In genomic region chr6:162706236-162706635, GRCh38 we compare ENCODE assay signal across 13 cellular contexts. TPM values are rescaled to one million over a fixed set of nuclear protein-coding genes. Genes with fewer than 3 reads are reported as not detected.
DNase-seq lines count a peak whose midpoint lies in the region; ATAC-seq and TF ChIP-seq lines count a peak whose summit lies in the region.
"Had no signal": no experiment of that assay in that cellular context is flagged by ENCODE, and none has a peak within 500 bp of the region (broad histone marks: within the 10 kb centered on the region; RNA-seq: fewer than 3 reads in every experiment).

No MANE protein-coding gene starts in this region.

- peaks cover 4 to 29% (median 19%) of the 10 kb centered on the region in 12 donors for H3K4me1 ChIP-seq in heart left ventricle

- no peaks in the 10 kb centered on the region for H3K36me3 ChIP-seq in heart left ventricle

- no peaks in the 10 kb centered on the region for H3K27me3 ChIP-seq in heart left ventricle

- no peak for TF ChIP-seq CTCF in heart left ventricle (IDR thresholded peaks at IDR 0.05)
- no peak for TF ChIP-seq CTCF in omental fat pad (IDR thresholded peaks at IDR 0.05)

- peak overlapping the region; percentile 62 to 86 (median 76) for H3K27ac ChIP-seq in heart left ventricle
- H3K27ac ChIP-seq: VCaP had no signal

- intact Hi-C loops in heart left ventricle (cut with DNase I), result loop anchor here in 2 of 10 donors (2.0 to 5.0 kb wide), 2 partner anchors 21 to 34 kb away; partner anchors contain the start of genes PACRG (in 1 of the 2) and PRKN (in 1 of the 2)

- H3K4me3 ChIP-seq in heart left ventricle, result peak overlapping the region in 10 of 12 donors; percentile 2 to 43 (median 20)
- H3K4me3 ChIP-seq: skin epidermis had no signal

- TF ChIP-seq POLR2A in heart left ventricle (IDR thresholded peaks at IDR 0.05), result no peak

- 9 to 17% (median 15%) methylated on average over 6 of the region's 6 CpGs for WGBS in heart left ventricle, 4 donors

- DNase-seq in C1 segment of cervical spinal cord (lab: John Stamatoyannopoulos, UW) (peak in 10 of 14 donors; percentile 6 to 60 (median 25)), heart left ventricle (peak; percentile 73 to 90 (median 82)), omental fat pad (ENCODE audit: low spot score) (no peak)
- no peak for DNase-seq in stimulated activated CD4-positive, alpha-beta T cell treated with anti-CD3 and anti-CD28 coated beads, Interleukin-4, amount 100 ng/mL, for 4 hours
- DNase-seq: activated gamma-delta T cell had no signal

- no peak for ATAC-seq in SK-N-SH treated with all-trans-retinoic acid at 6 μM for 48 hours
- ATAC-seq in heart left ventricle, result peak; percentile 81 to 92 (median 88)
- ATAC-seq in omental fat pad (ENCODE audit: low FRiP score), result peak; percentile 51
- no peak for ATAC-seq in HG03439 (IDR thresholded peaks at IDR 0.05; ENCODE audit: unreplicated experiment)
- no peak for ATAC-seq in HG03457 (IDR thresholded peaks at IDR 0.05; ENCODE audit: unreplicated experiment)
- no peak for ATAC-seq in GM19328 (IDR thresholded peaks at IDR 0.05; ENCODE audit: unreplicated experiment)
- ATAC-seq: stimulated activated effector memory CD8-positive, alpha-beta T cell treated with anti-CD3 and anti-CD28 coated beads, Interleukin-12 subunit alpha, Interleukin-12 subunit beta, amount 100 ng/mL, for 72 hours had no signal

- H3K9me3 ChIP-seq in heart left ventricle, result no peaks in the 10 kb centered on the region

TF ChIP-seq in SK-N-SH treated with all-trans-retinoic acid at 6 μM for 48 hours, 23 proteins besides CTCF, POLR2A, EP300 and RAD21:
- TF ChIP-seq, protein P1, sequence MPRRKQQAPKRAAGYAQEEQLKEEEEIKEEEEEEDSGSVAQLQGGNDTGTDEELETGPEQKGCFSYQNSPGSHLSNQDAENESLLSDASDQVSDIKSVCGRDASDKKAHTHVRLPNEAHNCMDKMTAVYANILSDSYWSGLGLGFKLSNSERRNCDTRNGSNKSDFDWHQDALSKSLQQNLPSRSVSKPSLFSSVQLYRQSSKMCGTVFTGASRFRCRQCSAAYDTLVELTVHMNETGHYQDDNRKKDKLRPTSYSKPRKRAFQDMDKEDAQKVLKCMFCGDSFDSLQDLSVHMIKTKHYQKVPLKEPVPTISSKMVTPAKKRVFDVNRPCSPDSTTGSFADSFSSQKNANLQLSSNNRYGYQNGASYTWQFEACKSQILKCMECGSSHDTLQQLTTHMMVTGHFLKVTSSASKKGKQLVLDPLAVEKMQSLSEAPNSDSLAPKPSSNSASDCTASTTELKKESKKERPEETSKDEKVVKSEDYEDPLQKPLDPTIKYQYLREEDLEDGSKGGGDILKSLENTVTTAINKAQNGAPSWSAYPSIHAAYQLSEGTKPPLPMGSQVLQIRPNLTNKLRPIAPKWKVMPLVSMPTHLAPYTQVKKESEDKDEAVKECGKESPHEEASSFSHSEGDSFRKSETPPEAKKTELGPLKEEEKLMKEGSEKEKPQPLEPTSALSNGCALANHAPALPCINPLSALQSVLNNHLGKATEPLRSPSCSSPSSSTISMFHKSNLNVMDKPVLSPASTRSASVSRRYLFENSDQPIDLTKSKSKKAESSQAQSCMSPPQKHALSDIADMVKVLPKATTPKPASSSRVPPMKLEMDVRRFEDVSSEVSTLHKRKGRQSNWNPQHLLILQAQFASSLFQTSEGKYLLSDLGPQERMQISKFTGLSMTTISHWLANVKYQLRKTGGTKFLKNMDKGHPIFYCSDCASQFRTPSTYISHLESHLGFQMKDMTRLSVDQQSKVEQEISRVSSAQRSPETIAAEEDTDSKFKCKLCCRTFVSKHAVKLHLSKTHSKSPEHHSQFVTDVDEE (CRISPR knock-in tag; IDR thresholded peaks at IDR 0.05), result 0 out of 2 replicates have a peak, but pooled peaks have one; percentile 41
- TF ChIP-seq TCF4 (CRISPR knock-in tag; IDR thresholded peaks at IDR 0.05; ENCODE audit: borderline replicate concordance), result peak; percentile 56; the same call in 1 of the 2 replicates
- TF ChIP-seq TOX (CRISPR knock-in tag; IDR thresholded peaks at IDR 0.05; ENCODE audit: borderline replicate concordance), result no peak

RNA-seq across cellular contexts. Expression of gene PRKN, which starts 21.3 kb away (rescaled TPM):
- total RNA-seq in heart left ventricle (10 to 100 TPM; 19.1 to 32.5 (median 22.5) TPM), omental fat pad (10 to 100 TPM in 3 of 4 donors, 1 to 10 TPM in 1; 8.4 to 44.8 (median 12.6) TPM)
- 1 to 10 TPM; 3.4 to 6.7 TPM for polyA plus RNA-seq in heart left ventricle
- total RNA-seq: endothelial cell of umbilical vein had no signal

RNA-seq across cellular contexts. Expression of gene PACRG, which starts 21.5 kb away (rescaled TPM):
- total RNA-seq in heart left ventricle (10 to 100 TPM in 7 of 9 donors, 1 to 10 TPM in 2; 3.2 to 83.3 (median 11.9) TPM), omental fat pad (1 to 10 TPM in 2 of 4 donors, under 1 TPM in 1, not detected in 1; 0.48 to 2.5 (median 1.3) TPM)
- 1 to 10 TPM; 2.0 to 9.0 TPM for polyA plus RNA-seq in heart left ventricle
- total RNA-seq: endothelial cell of umbilical vein had no signal

Comparison
In these comparisons a context has a peak if more than half of its experiments do, and no peak if none do; other contexts are left out.
1. DNase-seq: peak in C1 segment of cervical spinal cord (10 of 14) and heart left ventricle (5 of 5); none in omental fat pad (single experiment) and stimulated activated CD4-positive, alpha-beta T cell treated with anti-CD3 and anti-CD28 coated beads, Interleukin-4, amount 100 ng/mL, for 4 hours (0 of 2).
2. ATAC-seq: peak in heart left ventricle (4 of 4) and omental fat pad (single experiment); none in SK-N-SH treated with all-trans-retinoic acid at 6 μM for 48 hours (single experiment), HG03439 (single experiment), HG03457 (single experiment) and GM19328 (single experiment).